6 cellular contexts compared by ENCODE assay signal in the genomic region with DNA sequence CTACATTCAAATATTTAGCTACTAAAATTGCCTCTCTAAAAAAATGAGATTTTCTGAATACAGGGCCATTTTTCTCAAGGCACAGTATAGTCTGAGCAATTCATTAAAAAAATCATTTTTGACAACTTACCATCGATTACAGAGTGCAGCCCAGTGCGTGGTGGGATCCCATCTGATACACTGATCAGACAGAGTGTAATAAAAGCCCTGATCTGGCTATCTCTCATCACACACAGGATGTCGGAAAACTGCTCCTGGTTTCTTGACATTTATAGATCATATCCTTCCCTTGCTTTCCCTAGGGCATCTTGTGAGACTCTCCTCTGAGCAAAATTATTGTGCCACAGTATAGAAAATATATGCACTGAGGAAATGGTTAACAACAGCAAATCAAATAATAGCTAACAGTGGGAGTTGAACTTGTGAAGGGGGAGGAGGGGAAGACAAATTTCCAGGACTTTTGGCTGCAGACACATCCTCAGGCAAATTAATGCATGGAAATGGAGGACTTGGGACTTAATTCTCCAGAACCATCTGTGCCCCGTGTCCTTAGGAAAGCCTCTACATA. TPM values are rescaled to one million over a fixed set of nuclear protein-coding genes. Genes with fewer than 3 reads are reported as not detected.
"Had no signal": no experiment of that assay in that cellular context is flagged by ENCODE, and none has a peak within 500 bp of the region (broad histone marks: within the 10 kb centered on the region; RNA-seq: fewer than 3 reads in every experiment).

No MANE protein-coding gene starts in this region.

- H2AFZ ChIP-seq: GM23338 had no signal

- ATAC-seq: GM23338, K562 had no signal

- H3K4me2 ChIP-seq: GM23338 had no signal

- DNase-seq: H9, HCEC 1CT, IMR-90, KG1 had no signal

- H3K4me3 ChIP-seq: GM23338, K562 had no signal

RNA-seq across cellular contexts. Expression of gene CNMD, which starts 28.4 kb away (rescaled TPM):
- polyA plus RNA-seq: IMR-90, K562 had no signal
